In genomic region chr1:213057264-213058059, GRCh38 we compare ENCODE assay signal across 2 cellular contexts.
TF ChIP-seq lines count a peak whose summit lies in the region.

No MANE protein-coding gene starts in this region.

TF ChIP-seq in HEK293, 187 proteins besides CTCF, POLR2A, EP300 and RAD21:
- TF ChIP-seq SCRT2 (tag by site-specific recombination; IDR thresholded peaks at IDR 0.05) (no peak), ZNF362 (tag by site-specific recombination; IDR thresholded peaks at IDR 0.05) (peak; percentile 41; the same call in 1 of the 2 replicates)

TF ChIP-seq in K562, 482 proteins besides CTCF, POLR2A, EP300 and RAD21:
- peak; percentile 45 to 57; a peak in 1 of 4 replicates for TF ChIP-seq TRIM24 (IDR thresholded peaks at IDR 0.05)
- no peak for TF ChIP-seq CEBPG (CRISPR knock-in tag; IDR thresholded peaks at IDR 0.05)
- peak; percentile 62 to 73 for TF ChIP-seq CEBPG (tag; conservative IDR thresholded peaks at IDR 0.05 in 1 of 2, IDR thresholded peaks at IDR 0.05 in 1 of 2)
- TF ChIP-seq NCOA2 (IDR thresholded peaks at IDR 0.05; ENCODE audit: partially characterized antibody in 2 of 2), result peak in 1 of 2 experiments; percentile 17
- 0 out of 6 replicates have a peak, but pooled peaks of 1 of the 3 experiments have one; percentile 23 for TF ChIP-seq ZBTB11 (CRISPR knock-in tag; IDR thresholded peaks at IDR 0.05)
- TF ChIP-seq SRF (CRISPR knock-in tag; IDR thresholded peaks at IDR 0.05), result 0 out of 4 replicates have a peak, but pooled peaks of 1 of the 2 experiments have one; percentile 12
- TF ChIP-seq CEBPB (tag; IDR thresholded peaks at IDR 0.05), result peak; percentile 69; the same call in 1 of the 2 replicates
- TF ChIP-seq SMAD4 (CRISPR knock-in tag; conservative IDR thresholded peaks at IDR 0.05), result 0 out of 2 replicates have a peak, but pooled peaks have one; percentile 7
- TF ChIP-seq LEF1 (IDR thresholded peaks at IDR 0.05), result peak; percentile 31; the same call in 1 of the 2 replicates
- peak; percentile 10; the same call in 1 of the 2 replicates for TF ChIP-seq SMARCE1 (IDR thresholded peaks at IDR 0.05)
- peak; percentile 88 for TF ChIP-seq ATF3 (IDR thresholded peaks at IDR 0.05)
- no peak for TF ChIP-seq ATF3 (CRISPR knock-in tag; conservative IDR thresholded peaks at IDR 0.05)
- 0 out of 2 replicates have a peak, but pooled peaks have one; percentile 33 for TF ChIP-seq NFRKB (IDR thresholded peaks at IDR 0.05; ENCODE audit: low read depth)
- no peak for TF ChIP-seq ESRRA (IDR thresholded peaks at IDR 0.05; ENCODE audit: borderline replicate concordance, low read depth)
- peak; percentile 27; the same call in 1 of the 2 replicates for TF ChIP-seq ZNF384 (IDR thresholded peaks at IDR 0.05; ENCODE audit: low read depth, low read length)
- TF ChIP-seq ARID3B (CRISPR knock-in tag; IDR thresholded peaks at IDR 0.05; ENCODE audit: borderline replicate concordance), result no peak
- 0 out of 2 replicates have a peak, but pooled peaks have one; percentile 35 for TF ChIP-seq DPF2 (IDR thresholded peaks at IDR 0.05)
- 0 out of 2 replicates have a peak, but pooled peaks have one; percentile 7 for TF ChIP-seq ZNF121 (CRISPR knock-in tag; conservative IDR thresholded peaks at IDR 0.05)
- TF ChIP-seq FOS (IDR thresholded peaks at IDR 0.05; ENCODE audit: extremely low read depth, insufficient read length), result no peak
- no peak for TF ChIP-seq MED1 (CRISPR knock-in tag; IDR thresholded peaks at IDR 0.05; ENCODE audit: borderline replicate concordance)
- TF ChIP-seq BCOR (IDR thresholded peaks at IDR 0.05), result 0 out of 2 replicates have a peak, but pooled peaks have one; percentile 3
- TF ChIP-seq IRF9 (tag; IDR thresholded peaks at IDR 0.05), result no peak
- peak; percentile 50 for TF ChIP-seq EP400 (IDR thresholded peaks at IDR 0.05)
